In the genomic region with DNA sequence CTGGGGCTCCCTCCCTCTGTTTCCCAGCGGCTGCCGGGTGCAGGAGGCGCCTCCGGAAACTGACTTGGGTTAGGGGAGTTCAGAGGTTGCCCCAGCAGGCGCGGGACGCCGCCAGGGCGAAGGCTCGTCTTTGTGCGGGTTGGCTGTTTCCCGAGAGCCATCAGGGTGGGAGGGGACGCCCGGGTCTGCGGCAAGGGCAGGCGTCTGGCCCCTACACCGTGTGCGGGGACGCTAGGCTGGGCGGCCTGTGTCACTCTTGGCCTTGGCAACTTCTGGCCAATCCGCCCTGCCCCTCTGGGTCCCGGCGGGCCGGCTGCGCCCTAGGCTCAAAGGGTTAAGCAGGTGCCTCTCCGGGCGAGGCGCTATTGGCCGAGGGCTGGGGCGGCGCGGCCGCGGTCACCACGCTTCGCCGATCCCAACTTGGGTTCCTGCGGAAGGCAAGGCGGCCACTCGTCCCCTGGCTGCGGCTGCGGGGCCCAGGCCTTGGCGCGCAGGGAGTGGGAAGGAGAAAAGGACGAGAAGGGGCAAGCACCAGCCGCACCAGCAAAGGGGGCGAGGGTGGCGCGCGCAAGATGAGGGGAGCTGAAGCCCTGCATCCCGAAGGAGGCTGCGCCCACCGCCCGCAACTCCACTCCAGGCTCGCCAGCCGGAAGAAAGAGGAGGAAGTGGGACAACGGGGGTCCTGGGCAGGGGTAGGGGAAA, we compare ENCODE assay signal across 10 cellular contexts. TPM values are rescaled to one million over a fixed set of nuclear protein-coding genes. Genes with fewer than 3 reads are reported as not detected.
DNase-seq lines count a peak whose midpoint lies in the region; ATAC-seq, FAIRE-seq and TF ChIP-seq lines count a peak whose summit lies in the region.
"Had no signal": no experiment of that assay in that cellular context is flagged by ENCODE, and none has a peak within 500 bp of the region (broad histone marks: within the 10 kb centered on the region; RNA-seq: fewer than 3 reads in every experiment).

No MANE protein-coding gene starts in this region.

- H3K4me2 ChIP-seq in A549: peak overlapping the region; percentile 80; the same call in 2 of the 3 replicates

- H3K4me1 ChIP-seq in A549: peaks cover 4% of the 10 kb centered on the region; the same call in 1 of the 3 replicates

- no peak for TF ChIP-seq RAD21 in A549 (conservative IDR thresholded peaks at IDR 0.05 in 1 of 2, IDR thresholded peaks at IDR 0.05 in 1 of 2)

- WGBS in A549 (ENCODE audit: missing lambda C conversion rate): 29% methylated on average over 34 of the region's 57 CpGs

- ATAC-seq in A549: peak in 1 of 2 experiments; percentile 35; a peak in 3 of 6 replicates
- peak; percentile 15 for ATAC-seq in SK-N-SH treated with all-trans-retinoic acid at 6 μM for 48 hours
- ATAC-seq in left cardiac atrium: peak; percentile 45 to 61
- ATAC-seq in HG02970 (IDR thresholded peaks at IDR 0.05; ENCODE audit: low FRiP score, unreplicated experiment): no peak
- ATAC-seq in HG03039 (IDR thresholded peaks at IDR 0.05; ENCODE audit: unreplicated experiment): no peak

- POLR2A ChIA-PET in A549 (lab: Yijun Ruan, JAX): no interaction called here

- H3K27ac ChIP-seq in A549: no peak overlapping the region

- no peak for FAIRE-seq in A549 (lab: Jason Lieb, UNC)

- DNase-seq in A549 (ENCODE audit: low read depth in 1 of 2, low spot score in 1 of 2): no peak
- peak; percentile 24 for DNase-seq in left cardiac atrium
- peak in 35 of 56 donors; percentile 15 to 72 (median 44) for DNase-seq in nucleus accumbens (lab: John Stamatoyannopoulos, UW)
- DNase-seq in DMS153 treated with DMSO at 0.1 percent for 48 hours (lab: John Stamatoyannopoulos, UW; ENCODE audit: unreplicated experiment): no peak
- DNase-seq in DMS114 treated with DMSO at 0.1 percent for 48 hours (lab: John Stamatoyannopoulos, UW; ENCODE audit: unreplicated experiment): no peak
- DNase-seq: NCI-H1694, T-helper 1 cell had no signal

- no peak for TF ChIP-seq POLR2A in A549 (IDR thresholded peaks at IDR 0.05; ENCODE audit: low read length)

- no peak for TF ChIP-seq CTCF in A549 (IDR thresholded peaks at IDR 0.05)

- CTCF ChIA-PET in A549 (lab: Yijun Ruan, JAX): no interaction called here

- no peak overlapping the region for H3K4me3 ChIP-seq in A549

- H3K9me3 ChIP-seq in A549: no peaks in the 10 kb centered on the region

- intact Hi-C loops in left cardiac atrium (cut with DNase I): loop anchor here in 1 of 2 donors (10.0 kb wide), 2 partner anchors 98 to 218 kb away; no protein-coding TSS in a partner anchor

- TF ChIP-seq EP300 in A549 (IDR thresholded peaks at IDR 0.05): no peak

TF ChIP-seq in A549, 52 proteins besides CTCF, POLR2A, EP300 and RAD21:
- no peak for TF ChIP-seq HOXA7 (CRISPR knock-in tag; IDR thresholded peaks at IDR 0.05)
- no peak for TF ChIP-seq MAFK (IDR thresholded peaks at IDR 0.05; ENCODE audit: partially characterized antibody)
- no peak for TF ChIP-seq NPAS2 (CRISPR knock-in tag; IDR thresholded peaks at IDR 0.05; ENCODE audit: borderline replicate concordance)
- TF ChIP-seq MYC (IDR thresholded peaks at IDR 0.05; ENCODE audit: borderline replicate concordance, low read length): no peak
- TF ChIP-seq KDM5A (IDR thresholded peaks at IDR 0.05): no peak
- no peak for TF ChIP-seq ESRRA (IDR thresholded peaks at IDR 0.05; ENCODE audit: borderline replicate concordance, low read length)
- no peak for TF ChIP-seq ZC3H11A (IDR thresholded peaks at IDR 0.05)
- TF ChIP-seq CEBPB (IDR thresholded peaks at IDR 0.05): no peak
- TF ChIP-seq NFE2L2 (conservative IDR thresholded peaks at IDR 0.05; ENCODE audit: low read length): no peak
- TF ChIP-seq RNF2 (IDR thresholded peaks at IDR 0.05; ENCODE audit: borderline replicate concordance, low read depth): no peak
- no peak for TF ChIP-seq ZSCAN20 (CRISPR knock-in tag; IDR thresholded peaks at IDR 0.05)
- no peak for TF ChIP-seq PHF8 (IDR thresholded peaks at IDR 0.05; ENCODE audit: borderline replicate concordance, low read depth)
- TF ChIP-seq ZNF302 (CRISPR knock-in tag; IDR thresholded peaks at IDR 0.05): no peak
- TF ChIP-seq CHD2 (IDR thresholded peaks at IDR 0.05; ENCODE audit: low read length, partially characterized antibody): no peak
- TF ChIP-seq JUNB (IDR thresholded peaks at IDR 0.05): no peak

TF ChIP-seq in SK-N-SH treated with all-trans-retinoic acid at 6 μM for 48 hours, 23 proteins besides CTCF, POLR2A, EP300 and RAD21:
- TF ChIP-seq, protein P1, sequence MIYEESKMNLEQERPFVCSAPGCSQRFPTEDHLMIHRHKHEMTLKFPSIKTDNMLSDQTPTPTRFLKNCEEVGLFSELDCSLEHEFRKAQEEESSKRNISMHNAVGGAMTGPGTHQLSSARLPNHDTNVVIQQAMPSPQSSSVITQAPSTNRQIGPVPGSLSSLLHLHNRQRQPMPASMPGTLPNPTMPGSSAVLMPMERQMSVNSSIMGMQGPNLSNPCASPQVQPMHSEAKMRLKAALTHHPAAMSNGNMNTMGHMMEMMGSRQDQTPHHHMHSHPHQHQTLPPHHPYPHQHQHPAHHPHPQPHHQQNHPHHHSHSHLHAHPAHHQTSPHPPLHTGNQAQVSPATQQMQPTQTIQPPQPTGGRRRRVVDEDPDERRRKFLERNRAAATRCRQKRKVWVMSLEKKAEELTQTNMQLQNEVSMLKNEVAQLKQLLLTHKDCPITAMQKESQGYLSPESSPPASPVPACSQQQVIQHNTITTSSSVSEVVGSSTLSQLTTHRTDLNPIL (CRISPR knock-in tag; IDR thresholded peaks at IDR 0.05; ENCODE audit: low read depth): no peak
TF ChIP-seq in SK-N-SH treated with all-trans-retinoic acid at 6 μM for 48 hours: peak in this region for 0.

RNA-seq across cellular contexts. Expression of gene NPAS3, which starts 5.6 kb away (rescaled TPM):
- polyA plus RNA-seq in A549 (2011; rRNA removed) (not detected in 2 replicates), A549 (2017; fragmentation: RNase III; extraction: RNeasy Plus Mini Kit Qiagen cat#74134 plus additional on column Dnase treatment) (not detected in 3 replicates)
- polyA plus RNA-seq in A549 (2012; cell fraction: cytosol; rRNA removed): not detected in 2 replicates
- not detected in 2 replicates for polyA plus RNA-seq in A549 (2012; cell fraction: nucleus; rRNA removed)
- not detected in 2 replicates for polyA minus RNA-seq in A549 (2011; rRNA and poly(A)+ RNA removed)
- 1 to 10 TPM; 2.4 TPM for total RNA-seq in left cardiac atrium

Comparison
In these comparisons a context has a peak if more than half of its experiments do, and no peak if none do; other contexts are left out.
1. ATAC-seq: peak in SK-N-SH treated with all-trans-retinoic acid at 6 μM for 48 hours (single experiment) and left cardiac atrium (2 of 2); none in HG02970 (single experiment) and HG03039 (single experiment).
2. DNase-seq: peak in left cardiac atrium (single experiment) and nucleus accumbens (35 of 56); none in A549 (0 of 2), DMS153 treated with DMSO at 0.1 percent for 48 hours (single experiment) and DMS114 treated with DMSO at 0.1 percent for 48 hours (single experiment).